In genomic region chr10:3034611-3035010, GRCh38 we compare ENCODE assay signal across 27 cellular contexts.
"Had no signal": no experiment of that assay in that cellular context is flagged by ENCODE, and none has a peak within 500 bp of the region (broad histone marks: within the 10 kb centered on the region; RNA-seq: fewer than 3 reads in every experiment).

No MANE protein-coding gene starts in this region.

- H3K27ac ChIP-seq: adrenal gland, body of pancreas had no signal

- H3K4me1 Mint-ChIP-seq: central memory CD8-positive, alpha-beta T cell had no signal

- H3K36me3 Mint-ChIP-seq: activated naive CD8-positive, alpha-beta T cell treated with anti-CD3 and anti-CD28 coated beads, Interleukin-2, amount 10 ng/mL, durations not matched to agents 7 days and 5 days had no signal

- H3K27me3 ChIP-seq: adrenal gland, body of pancreas had no signal

- DNase-seq: activated CD4-positive, alpha-beta T cell treated with anti-CD3 and anti-CD28 coated beads for 48 hours; activated CD4-positive, alpha-beta T cell treated with anti-CD3 and anti-CD28 coated beads, Interleukin-2, amount 50 U/mL, for 4 hours; activated CD4-positive, CD25-positive, alpha-beta regulatory T cell treated with anti-CD3 and anti-CD28 coated beads, Interleukin-2, amount 50 U/mL, for 72 hours; activated CD8-positive, alpha-beta memory T cell treated with anti-CD3 and anti-CD28 coated beads, Interleukin-2, amount 50 U/mL, for 48 hours; activated CD8-positive, alpha-beta T cell treated with anti-CD3 and anti-CD28 coated beads, Interleukin-2, amount 10 ng/mL, durations not matched to agents 7 days and 5 days; activated naive CD4-positive, alpha-beta T cell treated with anti-CD3 and anti-CD28 coated beads, Interleukin-2, amount 50 U/mL, for 16 hours; activated naive CD8-positive, alpha-beta T cell treated with anti-CD3 and anti-CD28 coated beads, Interleukin-2, amount 10 ng/mL, durations not matched to agents 7 days and 5 days; activated T-cell treated with anti-CD3 and anti-CD28 coated beads, Interleukin-2, amount 50 U/mL, for 1 hour; adrenal gland; anterior cingulate cortex; body of pancreas; Karpas-422; MM.1S; NCI-H1092 treated with DMSO at 0.1 percent for 48 hours; NCI-H1417 treated with DMSO at 0.1 percent for 48 hours; NCI-H1694 treated with DMSO at 0.1 percent for 48 hours; NCI-H345; NCI-H510A; NCI-H69; OCI-M1; RPMI8226; SK-N-SH; T-helper 1 cell had no signal

- H3K4me1 ChIP-seq: adrenal gland, body of pancreas had no signal

- ATAC-seq: activated CD8-positive, alpha-beta T cell treated with anti-CD3 and anti-CD28 coated beads, Interleukin-2, amount 10 ng/mL, durations not matched to agents 7 days and 5 days; body of pancreas; K562; Panc1; Right ventricle myocardium inferior had no signal

- H3K36me3 ChIP-seq: adrenal gland had no signal

- H3K9ac ChIP-seq: SK-N-SH had no signal

- H3K9me3 ChIP-seq: adrenal gland, body of pancreas, SK-N-SH had no signal

- H3K9me3 Mint-ChIP-seq: central memory CD8-positive, alpha-beta T cell had no signal

- H3K4me2 ChIP-seq: SK-N-SH had no signal

- H3K4me3 ChIP-seq: adrenal gland, body of pancreas, K562 had no signal

- H3K27ac Mint-ChIP-seq: activated CD8-positive, alpha-beta T cell treated with anti-CD3 and anti-CD28 coated beads, Interleukin-2, amount 10 ng/mL, durations not matched to agents 7 days and 5 days; activated naive CD8-positive, alpha-beta T cell treated with anti-CD3 and anti-CD28 coated beads, Interleukin-2, amount 10 ng/mL, durations not matched to agents 7 days and 5 days had no signal

- H3K4me3 Mint-ChIP-seq: activated CD8-positive, alpha-beta T cell treated with anti-CD3 and anti-CD28 coated beads, Interleukin-2, amount 10 ng/mL, durations not matched to agents 7 days and 5 days; activated naive CD8-positive, alpha-beta T cell treated with anti-CD3 and anti-CD28 coated beads, Interleukin-2, amount 10 ng/mL, durations not matched to agents 7 days and 5 days; central memory CD8-positive, alpha-beta T cell had no signal
